In genomic region chr5:64811050-64811640, GRCh38 we compare ENCODE assay signal across 8 cellular contexts. TPM values are rescaled to one million over a fixed set of nuclear protein-coding genes. Genes with fewer than 3 reads are reported as not detected.
DNase-seq lines count a peak whose midpoint lies in the region; ATAC-seq and TF ChIP-seq lines count a peak whose summit lies in the region.

No MANE protein-coding gene starts in this region.

- peaks cover 8% of the 10 kb centered on the region for H3F3A ChIP-seq in SK-N-SH (replicated peaks; ENCODE audit: insufficient read depth)

- H3K4me1 ChIP-seq in SK-N-SH (ENCODE audit: control insufficient read depth in 1 of 2, insufficient read depth in 2 of 2, low read depth in 1 of 2, low read length in 1 of 2) (peaks cover 0 to 5% of the 10 kb centered on the region in 2 experiments; a peak in 2 of 4 replicates), osteoblast (ENCODE audit: insufficient read depth, low read length) (no peaks in the 10 kb centered on the region)

- H3K27me3 ChIP-seq in SK-N-SH (ENCODE audit: insufficient read depth) (no peaks in the 10 kb centered on the region), osteoblast (ENCODE audit: insufficient read depth, low read length) (no peaks in the 10 kb centered on the region)

- no peak for DNase-seq in CD14-positive monocyte (ENCODE audit: low spot score)
- DNase-seq in SK-N-SH: peak; percentile 9
- peak; percentile 79 for DNase-seq in fibroblast of mammary gland (ENCODE audit: low read depth)
- peak; percentile 17 for DNase-seq in osteoblast (ENCODE audit: insufficient read length, low spot score, missing footprints)
- DNase-seq in stimulated activated CD8-positive, alpha-beta memory T cell treated with anti-CD3 and anti-CD28 coated beads, Interleukin-4, amount 100 ng/mL, for 48 hours: no peak
- DNase-seq in UCSD-AML1 (lab: John Stamatoyannopoulos, UW; ENCODE audit: unreplicated experiment): no peak

- POLR2A ChIA-PET in SK-N-SH (lab: Yijun Ruan, JAX): no interaction called here

- no peak for TF ChIP-seq EP300 in SK-N-SH (IDR thresholded peaks at IDR 0.05; ENCODE audit: borderline replicate concordance in 1 of 2, low read depth in 1 of 2, low read length in 1 of 2)

- H3K79me2 ChIP-seq in SK-N-SH (ENCODE audit: insufficient read depth) (no peaks in the 10 kb centered on the region), osteoblast (ENCODE audit: insufficient read depth, low read length) (no peaks in the 10 kb centered on the region)

- H3K9me2 ChIP-seq in SK-N-SH: no peaks in the 10 kb centered on the region

- H3K9me3 ChIP-seq in SK-N-SH (peaks cover 8% of the 10 kb centered on the region; the same call in 1 of the 2 replicates), osteoblast (ENCODE audit: low read depth, low read length) (no peaks in the 10 kb centered on the region)

- WGBS in SK-N-SH (ENCODE audit: low lambda C conversion rate): 96% methylated on average over 1 of the region's 1 CpG

- TF ChIP-seq RAD21 in SK-N-SH (IDR thresholded peaks at IDR 0.05; ENCODE audit: low read length): peak; percentile 92

- peaks cover 35 to 41% of the 10 kb centered on the region in 2 donors for H3K36me3 Mint-ChIP-seq in CD14-positive monocyte

- H3K36me3 ChIP-seq in SK-N-SH (replicated peaks in 1 of 2; ENCODE audit: control insufficient read depth in 1 of 2, insufficient read depth in 2 of 2, low read length in 1 of 2): peaks cover 12 to 16% of the 10 kb centered on the region in 2 experiments
- no peaks in the 10 kb centered on the region for H3K36me3 ChIP-seq in osteoblast (ENCODE audit: insufficient read depth, low read length)

- H4K20me1 ChIP-seq in SK-N-SH (ENCODE audit: insufficient read depth): no peaks in the 10 kb centered on the region
- H4K20me1 ChIP-seq in osteoblast (ENCODE audit: insufficient read depth, low read length): no peaks in the 10 kb centered on the region

- no peak overlapping the region; a peak in 1 of 4 replicates for H3K4me3 ChIP-seq in SK-N-SH (ENCODE audit: low read depth in 2 of 2, low read length in 1 of 2)
- H3K4me3 ChIP-seq in fibroblast of mammary gland (ENCODE audit: control insufficient read depth, low read depth, low read length): no peak overlapping the region
- no peak overlapping the region for H3K4me3 ChIP-seq in osteoblast (ENCODE audit: insufficient read depth, low read length)

- H3K4me3 Mint-ChIP-seq in CD14-positive monocyte: no peak overlapping the region

- no peaks in the 10 kb centered on the region for H3K27me3 Mint-ChIP-seq in CD14-positive monocyte (ENCODE audit: low read depth in 3 of 3)

- no peak overlapping the region for H2AFZ ChIP-seq in SK-N-SH (ENCODE audit: low read depth)
- H2AFZ ChIP-seq in osteoblast (ENCODE audit: low read length): no peak overlapping the region

- H3K9ac ChIP-seq in SK-N-SH: no peak overlapping the region

- TF ChIP-seq CTCF in CD14-positive monocyte (IDR thresholded peaks at IDR 0.05) (peak; percentile 64), LNCAP (IDR thresholded peaks at IDR 0.05) (peak; percentile 77), SK-N-SH (IDR thresholded peaks at IDR 0.05) (peak; percentile 86), fibroblast of mammary gland (conservative IDR thresholded peaks at IDR 0.05; ENCODE audit: control insufficient read depth, insufficient read depth, low read depth, low read length) (peak; percentile 82), osteoblast (IDR thresholded peaks at IDR 0.05; ENCODE audit: extremely low read depth, low read depth, low read length) (peak; percentile 77)

- no peak overlapping the region for H3K4me2 ChIP-seq in SK-N-SH
- H3K4me2 ChIP-seq in osteoblast (ENCODE audit: insufficient read depth, low read length): no peak overlapping the region

- CTCF ChIA-PET in SK-N-SH (lab: Yijun Ruan, JAX): interaction anchor here (0.6 to 2.4 kb wide), 36 partner anchors 8 to 724 kb away, joined by 3 to 53 read pairs (median 4); partner anchors contain the start of gene ADAMTS6

- peaks cover 0 to 1% (median 0%) of the 10 kb centered on the region in 7 donors for H3K9me3 Mint-ChIP-seq in CD14-positive monocyte

- H3K4me1 Mint-ChIP-seq in CD14-positive monocyte: no peaks in the 10 kb centered on the region

- H3K27ac ChIP-seq in SK-N-SH (ENCODE audit: low read depth in 2 of 2, low read length in 1 of 2): no peak overlapping the region
- peak overlapping the region; percentile 26 for H3K27ac ChIP-seq in osteoblast (ENCODE audit: low read depth, low read length)

- no peak overlapping the region for H3K27ac Mint-ChIP-seq in CD14-positive monocyte

- intact Hi-C loops in CD14-positive monocyte (cut with micrococcal nuclease): loop anchor here (5.0 to 10.0 kb wide), 2 partner anchors 671 to 674 kb away; partner anchors contain the start of gene ADAMTS6 (in 2 of the 2)

- ATAC-seq in GM18517 (IDR thresholded peaks at IDR 0.05; ENCODE audit: unreplicated experiment): peak; percentile 52

TF ChIP-seq in SK-N-SH, 30 proteins besides CTCF, POLR2A, EP300 and RAD21:
- TF ChIP-seq MAX (IDR thresholded peaks at IDR 0.05; ENCODE audit: low read depth): no peak
- TF ChIP-seq SMC3 (IDR thresholded peaks at IDR 0.05; ENCODE audit: low read depth, low read length): peak; percentile 61
- no peak for TF ChIP-seq EZH2phosphoT487 (IDR thresholded peaks at IDR 0.05; ENCODE audit: borderline replicate concordance, low read depth)
- TF ChIP-seq USF2 (IDR thresholded peaks at IDR 0.05; ENCODE audit: borderline replicate concordance, low read depth, low read length): no peak
- 0 out of 2 replicates have a peak, but pooled peaks have one; percentile 10 for TF ChIP-seq GATA2 (CRISPR knock-in tag; IDR thresholded peaks at IDR 0.05)
TF ChIP-seq in SK-N-SH: peak in this region for 2.

RNA-seq across cellular contexts. Expression of gene CWC27, which starts 42.4 kb away (rescaled TPM):
- polyA plus RNA-seq in CD14-positive monocyte (10 to 100 TPM; 14.5 to 18.9 TPM), SK-N-SH (2012; rRNA removed) (6.6 and 10.2 TPM in 2 replicates)
- polyA plus RNA-seq in SK-N-SH (2012; cell fraction: cytosol; rRNA removed): 13.4 and 20.7 TPM in 2 replicates
- polyA plus RNA-seq in SK-N-SH (2012; cell fraction: nucleus; rRNA removed): 1.2 and 4.5 TPM in 2 replicates
- 12.4 and 13.4 TPM in 2 replicates for total RNA-seq in osteoblast

RNA-seq across cellular contexts. Expression of gene SREK1IP1, which starts 42.7 kb away (rescaled TPM):
- polyA plus RNA-seq in CD14-positive monocyte (10 to 100 TPM; 16.9 to 18.3 TPM), SK-N-SH (2012; rRNA removed) (1.2 TPM in 2 replicates)
- polyA plus RNA-seq in SK-N-SH (2012; cell fraction: cytosol; rRNA removed): 2.3 and 2.7 TPM in 2 replicates
- polyA plus RNA-seq in SK-N-SH (2012; cell fraction: nucleus; rRNA removed): 1.4 TPM in 2 replicates
- total RNA-seq in osteoblast: 9.4 and 10.3 TPM in 2 replicates

Comparison
In these comparisons a context has a peak if more than half of its experiments do, and no peak if none do; other contexts are left out.
1. DNase-seq: peak in SK-N-SH (single experiment), fibroblast of mammary gland (single experiment) and osteoblast (single experiment); none in CD14-positive monocyte (single experiment), stimulated activated CD8-positive, alpha-beta memory T cell treated with anti-CD3 and anti-CD28 coated beads, Interleukin-4, amount 100 ng/mL, for 48 hours (single experiment) and UCSD-AML1 (single experiment).
2. Peak in every context shown above with its lines, with median percentiles within 50 percentile points of each other: CTCF ChIP-seq.